ENCODE assay signal across 32 cellular contexts in the genomic region with DNA sequence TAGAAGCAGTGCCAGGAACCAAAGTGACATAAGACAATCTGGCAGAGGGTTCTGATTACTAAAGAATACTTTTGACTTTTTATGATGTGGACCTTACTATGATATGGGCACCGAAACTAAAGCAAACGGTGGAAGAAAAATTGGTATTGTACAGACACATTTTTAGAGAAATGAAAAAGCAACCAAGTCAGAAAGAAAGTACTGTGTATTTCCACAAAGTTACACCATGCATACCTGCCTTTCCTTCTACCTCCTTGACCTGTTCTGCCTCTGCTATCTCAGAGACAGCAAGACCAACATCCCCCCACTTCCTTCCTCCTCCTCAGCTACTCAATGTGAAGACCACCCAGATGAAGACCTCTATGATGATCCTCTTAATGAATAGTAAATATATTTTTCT.
"Had no signal": no experiment of that assay in that cellular context is flagged by ENCODE, and none has a peak within 500 bp of the region (broad histone marks: within the 10 kb centered on the region; RNA-seq: fewer than 3 reads in every experiment).

No MANE protein-coding gene starts in this region.

- H3K4me1 Mint-ChIP-seq: immature natural killer cell had no signal

- ATAC-seq: activated CD4-positive, CD25-positive, alpha-beta regulatory T cell treated with anti-CD3 and anti-CD28 coated beads, Interleukin-2, amount 50 U/mL, for 24 hours; activated CD8-positive, alpha-beta memory T cell treated with anti-CD3 and anti-CD28 coated beads, Interleukin-2, amount 10 ng/mL, durations not matched to agents 7 days and 5 days; gastroesophageal sphincter; naive thymus-derived CD4-positive, alpha-beta T cell; pancreas; psoas muscle; SK-N-SH treated with all-trans-retinoic acid at 6 μM for 48 hours had no signal

- H3K9me3 ChIP-seq: gastroesophageal sphincter, pancreas, psoas muscle, sigmoid colon, testis, transverse colon had no signal

- H3K9me3 Mint-ChIP-seq: activated CD4-positive, alpha-beta memory T cell treated with anti-CD3 and anti-CD28 coated beads, Interleukin-2, amount 10 ng/mL, durations not matched to agents 7 days and 5 days; activated naive CD8-positive, alpha-beta T cell treated with anti-CD3 and anti-CD28 coated beads, Interleukin-2, amount 10 ng/mL, durations not matched to agents 7 days and 5 days; immature natural killer cell; naive thymus-derived CD4-positive, alpha-beta T cell; neural crest cell had no signal

- H3K27me3 Mint-ChIP-seq: activated CD4-positive, alpha-beta memory T cell treated with anti-CD3 and anti-CD28 coated beads, Interleukin-2, amount 10 ng/mL, durations not matched to agents 7 days and 5 days; activated CD8-positive, alpha-beta memory T cell treated with anti-CD3 and anti-CD28 coated beads, Interleukin-2, amount 10 ng/mL, durations not matched to agents 7 days and 5 days; activated naive CD8-positive, alpha-beta T cell treated with anti-CD3 and anti-CD28 coated beads, Interleukin-2, amount 10 ng/mL, durations not matched to agents 7 days and 5 days; naive thymus-derived CD4-positive, alpha-beta T cell had no signal

- H3K4me3 ChIP-seq: coronary artery, dorsolateral prefrontal cortex, gastroesophageal sphincter, pancreas, psoas muscle, sigmoid colon, testis, transverse colon had no signal

- DNase-seq: activated CD4-positive, alpha-beta memory T cell treated with anti-CD3 and anti-CD28 coated beads, Interleukin-2, amount 10 ng/mL, durations not matched to agents 7 days and 5 days; activated CD4-positive, alpha-beta T cell treated with anti-CD3 and anti-CD28 coated beads for 48 hours; activated CD8-positive, alpha-beta memory T cell treated with anti-CD3 and anti-CD28 coated beads, Interleukin-2, amount 10 ng/mL, durations not matched to agents 7 days and 5 days; activated effector memory CD4-positive, alpha-beta T cell treated with Interleukin-2 at 50 U/mL for 16 hours; activated naive CD4-positive, alpha-beta T cell treated with Interleukin-2 at 50 U/mL for 16 hours; activated naive CD8-positive, alpha-beta T cell treated with anti-CD3 and anti-CD28 coated beads, Interleukin-2, amount 10 ng/mL, durations not matched to agents 7 days and 5 days; amniotic stem cell; brain microvascular endothelial cell; dorsolateral prefrontal cortex; effector memory CD4-positive, alpha-beta T cell; erythroblast; hippocampal formation; immature natural killer cell; kidney; midbrain; naive thymus-derived CD4-positive, alpha-beta T cell; nucleus accumbens; pancreas; psoas muscle; sigmoid colon; small intestine; stimulated activated CD4-positive, alpha-beta T cell treated with anti-CD3 and anti-CD28 coated beads, Interleukin-4, amount 100 ng/mL, for 4 hours; stimulated activated CD8-positive, alpha-beta memory T cell treated with anti-CD3 and anti-CD28 coated beads, Interleukin-4, amount 100 ng/mL, for 48 hours; stimulated activated naive CD4-positive, alpha-beta T cell; testis; transverse colon had no signal

- H3K27me3 ChIP-seq: brain microvascular endothelial cell, gastroesophageal sphincter, sigmoid colon, testis, transverse colon had no signal

- H3K27ac Mint-ChIP-seq: activated CD4-positive, alpha-beta memory T cell treated with anti-CD3 and anti-CD28 coated beads, Interleukin-2, amount 10 ng/mL, durations not matched to agents 7 days and 5 days; activated CD8-positive, alpha-beta memory T cell treated with anti-CD3 and anti-CD28 coated beads, Interleukin-2, amount 10 ng/mL, durations not matched to agents 7 days and 5 days; activated naive CD8-positive, alpha-beta T cell treated with anti-CD3 and anti-CD28 coated beads, Interleukin-2, amount 10 ng/mL, durations not matched to agents 7 days and 5 days had no signal

- H3K4me1 ChIP-seq: gastroesophageal sphincter, psoas muscle, sigmoid colon, testis, transverse colon had no signal

- H3K4me3 Mint-ChIP-seq: activated CD4-positive, alpha-beta memory T cell treated with anti-CD3 and anti-CD28 coated beads, Interleukin-2, amount 10 ng/mL, durations not matched to agents 7 days and 5 days; activated CD8-positive, alpha-beta memory T cell treated with anti-CD3 and anti-CD28 coated beads, Interleukin-2, amount 10 ng/mL, durations not matched to agents 7 days and 5 days; activated naive CD8-positive, alpha-beta T cell treated with anti-CD3 and anti-CD28 coated beads, Interleukin-2, amount 10 ng/mL, durations not matched to agents 7 days and 5 days; immature natural killer cell; naive thymus-derived CD4-positive, alpha-beta T cell; neural crest cell had no signal

- H3K27ac ChIP-seq: brain microvascular endothelial cell, coronary artery, dorsolateral prefrontal cortex, gastroesophageal sphincter, pancreas, psoas muscle, sigmoid colon, testis, transverse colon, VCaP had no signal
